Comparison of ENCODE assay signal across 27 cellular contexts in genomic region chr9:2725126-2725525, GRCh38. TPM values are rescaled to one million over a fixed set of nuclear protein-coding genes. Genes with fewer than 3 reads are reported as not detected.
"Had no signal": no experiment of that assay in that cellular context is flagged by ENCODE, and none has a peak within 500 bp of the region (broad histone marks: within the 10 kb centered on the region; RNA-seq: fewer than 3 reads in every experiment).

No MANE protein-coding gene starts in this region.

- H3K27ac Mint-ChIP-seq: activated naive CD8-positive, alpha-beta T cell treated with anti-CD3 and anti-CD28 coated beads for 36 hours; activated T-helper 1 cell treated with anti-CD3 and anti-CD28 coated beads, Interleukin-12 subunit alpha, Interleukin-12 subunit beta, Interleukin-2, Interleukin-4 antibody, amounts not matched to agents 30 ng/mL and 10 ng/mL and 1 ng/mL, durations not matched to agents 14 hours and 24 hours and 36 hours; naive thymus-derived CD4-positive, alpha-beta T cell; stimulated activated naive B cell treated with anti-CD40 and anti-IgM and Interleukin-4, amounts not matched to agents 10 μg/mL and 1 μg/mL and 100 μg/mL, for 72 hours had no signal

- DNase-seq: activated CD4-positive, CD25-positive, alpha-beta regulatory T cell treated with anti-CD3 and anti-CD28 coated beads, Interleukin-2, amount 50 U/mL, for 72 hours; activated gamma-delta T cell treated with Interleukin-2 at 50 U/mL for 16 hours; activated naive CD8-positive, alpha-beta T cell treated with anti-CD3 and anti-CD28 coated beads for 36 hours; activated T-cell treated with anti-CD3 and anti-CD28 coated beads for 4 hours; effector CD4-positive, alpha-beta T cell; esophagus squamous epithelium; hippocampal formation; islet precursor cell; left ventricle myocardium inferior; mammary epithelial cell; naive thymus-derived CD4-positive, alpha-beta T cell; ovary; stimulated activated CD4-positive, alpha-beta T cell treated with anti-CD3 and anti-CD28 coated beads, Interleukin-4, amount 100 ng/mL, for 4 hours; stimulated activated naive B cell treated with anti-CD40 and anti-IgM and Interleukin-4, amounts not matched to agents 10 μg/mL and 1 μg/mL and 100 μg/mL, for 72 hours; SW 1271; T-helper 2 cell had no signal

- FAIRE-seq: endothelial cell of umbilical vein, urothelium cell line had no signal

- H3K9me3 ChIP-seq: breast epithelium, esophagus squamous epithelium, left ventricle myocardium inferior, ovary had no signal

- H3K4me3 ChIP-seq: breast epithelium, esophagus squamous epithelium, left ventricle myocardium inferior, ovary had no signal

- H3K4me1 ChIP-seq: breast epithelium had no signal

- H3K9me3 Mint-ChIP-seq: activated naive CD8-positive, alpha-beta T cell treated with anti-CD3 and anti-CD28 coated beads for 36 hours; activated T-helper 1 cell treated with anti-CD3 and anti-CD28 coated beads, Interleukin-12 subunit alpha, Interleukin-12 subunit beta, Interleukin-2, Interleukin-4 antibody, amounts not matched to agents 30 ng/mL and 10 ng/mL and 1 ng/mL, durations not matched to agents 14 hours and 24 hours and 36 hours; stimulated activated naive B cell treated with anti-CD40 and anti-IgM and Interleukin-4, amounts not matched to agents 10 μg/mL and 1 μg/mL and 100 μg/mL, for 72 hours had no signal

- ATAC-seq: naive thymus-derived CD4-positive, alpha-beta T cell; sciatic nerve; stimulated activated naive B cell treated with anti-CD40 and anti-IgM and Interleukin-4, amounts not matched to agents 10 μg/mL and 1 μg/mL and 100 μg/mL, for 72 hours had no signal

- H3K27ac ChIP-seq: breast epithelium, esophagus squamous epithelium, VCaP had no signal

- H3K36me3 ChIP-seq: breast epithelium, esophagus squamous epithelium, left ventricle myocardium inferior, ovary had no signal

- H3K27me3 Mint-ChIP-seq: activated naive CD8-positive, alpha-beta T cell treated with anti-CD3 and anti-CD28 coated beads for 36 hours; naive thymus-derived CD4-positive, alpha-beta T cell; stimulated activated naive B cell treated with anti-CD40 and anti-IgM and Interleukin-4, amounts not matched to agents 10 μg/mL and 1 μg/mL and 100 μg/mL, for 72 hours had no signal

- H3K4me1 Mint-ChIP-seq: activated naive CD8-positive, alpha-beta T cell treated with anti-CD3 and anti-CD28 coated beads for 36 hours had no signal

- H3K4me3 Mint-ChIP-seq: activated naive CD8-positive, alpha-beta T cell treated with anti-CD3 and anti-CD28 coated beads for 36 hours; activated T-helper 1 cell treated with anti-CD3 and anti-CD28 coated beads, Interleukin-12 subunit alpha, Interleukin-12 subunit beta, Interleukin-2, Interleukin-4 antibody, amounts not matched to agents 30 ng/mL and 10 ng/mL and 1 ng/mL, durations not matched to agents 14 hours and 24 hours and 36 hours; stimulated activated naive B cell treated with anti-CD40 and anti-IgM and Interleukin-4, amounts not matched to agents 10 μg/mL and 1 μg/mL and 100 μg/mL, for 72 hours had no signal

RNA-seq across cellular contexts. Expression of gene KCNV2, which starts 7.8 kb away (rescaled TPM):
- total RNA-seq: activated naive CD8-positive, alpha-beta T cell treated with anti-CD3 and anti-CD28 coated beads for 36 hours; activated T-helper 1 cell treated with anti-CD3 and anti-CD28 coated beads, Interleukin-12 subunit alpha, Interleukin-12 subunit beta, Interleukin-2, Interleukin-4 antibody, amounts not matched to agents 30 ng/mL and 10 ng/mL and 1 ng/mL, durations not matched to agents 14 hours and 24 hours and 36 hours; breast epithelium; cerebellum; endothelial cell of umbilical vein; esophagus squamous epithelium; glomerular endothelial cell; left ventricle myocardium inferior; mammary epithelial cell; mucosa of gallbladder; naive thymus-derived CD4-positive, alpha-beta T cell; ovary; pulmonary artery endothelial cell; sciatic nerve had no signal
- polyA plus RNA-seq: endothelial cell of umbilical vein; mammary epithelial cell; naive thymus-derived CD4-positive, alpha-beta T cell; ovary; thymus had no signal
